In genomic region chr12:6871052-6871957, GRCh38 we compare ENCODE assay signal across 6 cellular contexts. TPM values are rescaled to one million over a fixed set of nuclear protein-coding genes. Genes with fewer than 3 reads are reported as not detected.
A peak's percentile ranks its signal among the peaks of the same experiment; 100 is the strongest.
DNase-seq lines count a peak whose midpoint lies in the region; ATAC-seq, FAIRE-seq and TF ChIP-seq lines count a peak whose summit lies in the region.

No MANE protein-coding gene starts in this region.

- H3K27me3 ChIP-seq in NT2/D1 (ENCODE audit: insufficient read depth, insufficient read length) (no peaks in the 10 kb centered on the region), H1 (replicated peaks in 1 of 4; ENCODE audit: control insufficient read depth in 3 of 4, extremely low read depth in 1 of 4, insufficient read depth in 3 of 4, low read length in 3 of 4) (no peaks in the 10 kb centered on the region), skeletal muscle satellite cell (ENCODE audit: control insufficient read depth, insufficient read depth, low read length) (no peaks in the 10 kb centered on the region)

- peaks cover 0 to 26% of the 10 kb centered on the region in 2 experiments; a peak in 2 of 4 replicates for H3K79me2 ChIP-seq in H1 (ENCODE audit: control insufficient read depth in 1 of 2, insufficient read depth in 2 of 2, low read length in 2 of 2)

- H3K9me3 ChIP-seq in NT2/D1 (ENCODE audit: insufficient read depth, low read length) = no peaks in the 10 kb centered on the region
- H3K9me3 ChIP-seq in H1 (ENCODE audit: insufficient read depth in 2 of 2, low read depth in 1 of 2, low read length in 1 of 2) = no peaks in the 10 kb centered on the region
- no peaks in the 10 kb centered on the region for H3K9me3 ChIP-seq in skeletal muscle satellite cell (replicated peaks; ENCODE audit: low read length)

- 81% methylated on average over 12 of the region's 12 CpGs; no CpG with 5 or more reads in 1 of the 2 experiments for WGBS in H1 (ENCODE audit: extremely low coverage in 1 of 2, insufficient coverage in 1 of 2, insufficient read length in 1 of 2, insufficient replicate concordance in 2 of 2, low coverage in 1 of 2, low lambda C conversion rate in 2 of 2, missing lambda C conversion rate in 1 of 2), 2 experiments

- peak in 1 of 2 experiments; percentile 84; a peak in 2 of 3 replicates for TF ChIP-seq POLR2A in H1 (IDR thresholded peaks at IDR 0.05; ENCODE audit: control extremely low read depth in 1 of 2, low read depth in 2 of 2, low read length in 2 of 2)

- H2BK5ac ChIP-seq in H1 (ENCODE audit: low read depth, low read length) = peak overlapping the region; percentile 45; the same call in 1 of the 2 replicates

- DNase-seq in NT2/D1 (ENCODE audit: low read depth, low spot score) (no peak), H1 (ENCODE audit: low read depth in 1 of 2, low spot score in 2 of 2) (peak in 1 of 2 experiments; percentile 58), GF-D8 (lab: John Stamatoyannopoulos, UW) (no peak)

- H3K4ac ChIP-seq in H1 (replicated peaks; ENCODE audit: insufficient read length, low read depth, low read length) = no peak overlapping the region

- no peak overlapping the region for H3K27ac ChIP-seq in H1 (ENCODE audit: low read depth, low read length)

- H3K4me2 ChIP-seq in H1 (ENCODE audit: insufficient read depth in 1 of 2, low read depth in 2 of 2, low read length in 2 of 2) = peak overlapping the region; percentile 85 to 89
- H3K4me2 ChIP-seq in skeletal muscle satellite cell (ENCODE audit: low read length) = peak overlapping the region; percentile 99

- H2BK12ac ChIP-seq in H1 (ENCODE audit: low read depth, low read length) = no peak overlapping the region

- H2AFZ ChIP-seq in H1 (ENCODE audit: low read length) = no peak overlapping the region

- H3K23ac ChIP-seq in H1 (ENCODE audit: insufficient read length) = no peak overlapping the region

- no peak overlapping the region for H4K8ac ChIP-seq in H1 (ENCODE audit: extremely low read depth, insufficient read depth, low read length)

- peaks cover 25 to 30% of the 10 kb centered on the region in 2 experiments for H4K20me1 ChIP-seq in H1 (replicated peaks in 1 of 2; ENCODE audit: control insufficient read depth in 1 of 2, insufficient read depth in 2 of 2, low read length in 2 of 2)

- H4K5ac ChIP-seq in H1 (ENCODE audit: insufficient read length, low read depth, low read length) = no peak overlapping the region

- no peak for ATAC-seq in HG02973 (IDR thresholded peaks at IDR 0.05; ENCODE audit: unreplicated experiment)

- H2BK15ac ChIP-seq in H1 (ENCODE audit: low read length) = no peak overlapping the region

- H3K18ac ChIP-seq in H1 (ENCODE audit: extremely low read depth, low read length) = no peak overlapping the region

- TF ChIP-seq CTCF in H1 (IDR thresholded peaks at IDR 0.05; ENCODE audit: control extremely low read depth in 1 of 3, insufficient read depth in 1 of 3, low read depth in 1 of 3, low read length in 3 of 3) = no peak

- no peak overlapping the region for H2BK120ac ChIP-seq in H1 (replicated peaks; ENCODE audit: low read depth, low read length)

- no peak overlapping the region for H2AK5ac ChIP-seq in H1 (ENCODE audit: low read depth, low read length)

- POLR2A ChIA-PET in H1 (lab: Charles Lee; ENCODE audit: partially characterized antibody) = interaction anchor here (0.6 to 18.9 kb wide), 17 partner anchors 10 to 337 kb away, joined by 3 to 588 read pairs (median 26); partner anchors contain the start of genes ATN1, C12orf57, CDCA3 and ENO2

- CTCF ChIA-PET in H1 (lab: Charles Lee; ENCODE audit: partially characterized antibody) = interaction anchor here (0.6 to 10.4 kb wide), 25 partner anchors 11 to 266 kb away, joined by 3 to 216 read pairs (median 14); partner anchors contain the start of genes C12orf57, CDCA3, ENO2 and RNU7-1

- FAIRE-seq in G401.6 (lab: Jason Lieb, UNC) (peak; percentile 41), H1 (lab: Jason Lieb, UNC) (no peak)

- no peak for TF ChIP-seq RAD21 in H1 (IDR thresholded peaks at IDR 0.05 in 1 of 2, conservative IDR thresholded peaks at IDR 0.05 in 1 of 2; ENCODE audit: low read depth in 2 of 2, low read length in 2 of 2)

- no peak overlapping the region for H3K56ac ChIP-seq in H1 (replicated peaks; ENCODE audit: insufficient read length, low read depth, low read length)

- TF ChIP-seq EP300 in H1 (IDR thresholded peaks at IDR 0.05; ENCODE audit: borderline replicate concordance in 1 of 2, low read depth in 2 of 2, low read length in 2 of 2) = no peak

- H2BK20ac ChIP-seq in H1 (ENCODE audit: low read length) = no peak overlapping the region

- H3K79me1 ChIP-seq in H1 (ENCODE audit: low read depth, low read length) = 0 out of 2 replicates have a peak, but pooled peaks cover 4% of the 10 kb centered on the region

- peaks cover 21% of the 10 kb centered on the region for H3K23me2 ChIP-seq in H1 (ENCODE audit: low read depth, low read length)

- H4K91ac ChIP-seq in H1 (replicated peaks; ENCODE audit: insufficient read length, low read length) = no peak overlapping the region

- H3K9ac ChIP-seq in NT2/D1 (ENCODE audit: insufficient read length, low read depth) (peak overlapping the region; percentile 99), H1 (replicated peaks in 1 of 4; ENCODE audit: extremely low read depth in 1 of 4, low read depth in 3 of 4, low read length in 3 of 4) (0 out of 7 replicates have a peak overlapping the region, but pooled peaks of 1 of the 4 experiments have one; percentile 8), skeletal muscle satellite cell (ENCODE audit: low read depth, low read length) (peak overlapping the region; percentile 86)

- H3K4me3 ChIP-seq in NT2/D1 (ENCODE audit: insufficient read length, low read depth) (peak overlapping the region; percentile 98), H1 (ENCODE audit: extremely low read depth in 1 of 4, insufficient read depth in 2 of 4, low read depth in 3 of 4, low read length in 4 of 4) (peak overlapping the region; percentile 42 to 95 (median 86); a peak in 6 of 8 replicates), skeletal muscle satellite cell (ENCODE audit: low read length) (peak overlapping the region; percentile 81)

- H3K4me1 ChIP-seq in NT2/D1 (ENCODE audit: insufficient read depth, insufficient read length) (peaks cover 33% of the 10 kb centered on the region), H1 (replicated peaks in 1 of 4; ENCODE audit: control insufficient read depth in 3 of 4, insufficient read depth in 4 of 4, low read length in 3 of 4) (peaks cover 6 to 41% (median 19%) of the 10 kb centered on the region in 4 experiments), skeletal muscle satellite cell (ENCODE audit: control insufficient read depth, insufficient read depth, low read length) (peaks cover 43% of the 10 kb centered on the region)

- no peak overlapping the region for H3K14ac ChIP-seq in H1 (ENCODE audit: insufficient read length)

- H3K36me3 ChIP-seq in NT2/D1 (ENCODE audit: insufficient read depth, insufficient read length, low read length) = peaks cover 54% of the 10 kb centered on the region
- H3K36me3 ChIP-seq in H1 (ENCODE audit: control insufficient read depth in 2 of 4, insufficient read depth in 4 of 4, low read length in 3 of 4) = peaks cover 8 to 31% (median 13%) of the 10 kb centered on the region in 4 experiments
- H3K36me3 ChIP-seq in skeletal muscle satellite cell (ENCODE audit: insufficient read depth, low read length) = peaks cover 36% of the 10 kb centered on the region

RNA-seq across cellular contexts. Expression of gene SPSB2, which starts 1.8 kb away (rescaled TPM):
- 13.0 and 13.9 TPM in 2 replicates for total RNA-seq in H1 (2021; fragmentation: NEBNext Ultra II Directional; extraction: Animal tissue kit (Norgen Biotek cat#: 25700))
- polyA plus RNA-seq in H1 (2011; rRNA removed) = 23.2 and 31.6 TPM in 2 replicates
- polyA plus RNA-seq in H1 (2011; cell fraction: cytosol; rRNA removed) = 24.2 TPM
- polyA plus RNA-seq in H1 (2011; cell fraction: nucleus; rRNA removed) = 22.2 TPM
- polyA plus RNA-seq in H1 (2012, experiment 1 of 2) = 9.9 to 18.8 TPM (median 17.2 TPM) in 4 replicates
- 15.5 TPM for polyA plus RNA-seq in H1 (2012, experiment 2 of 2)
- 7.8 TPM for polyA plus RNA-seq in H1 (2013, experiment 1 of 2)
- 7.7 TPM for polyA plus RNA-seq in H1 (2013, experiment 2 of 2)
- 4.0 and 5.7 TPM in 2 replicates for polyA minus RNA-seq in H1 (2011; rRNA and poly(A)+ RNA removed)
- 7.4 TPM for polyA minus RNA-seq in H1 (2011; cell fraction: cytosol; rRNA and poly(A)+ RNA removed)
- 9.1 TPM for polyA minus RNA-seq in H1 (2011; cell fraction: nucleus; rRNA and poly(A)+ RNA removed)
- total RNA-seq in skeletal muscle satellite cell (2012; rRNA removed) = 3.3 and 3.7 TPM in 2 replicates

RNA-seq across cellular contexts. Expression of gene TPI1, which starts 4.0 kb away (rescaled TPM):
- total RNA-seq in H1 (2021; fragmentation: NEBNext Ultra II Directional; extraction: Animal tissue kit (Norgen Biotek cat#: 25700)) = 902 and 910 TPM in 2 replicates
- 2,591 and 3,018 TPM in 2 replicates for polyA plus RNA-seq in H1 (2011; rRNA removed)
- polyA plus RNA-seq in H1 (2011; cell fraction: cytosol; rRNA removed) = 1,965 TPM
- 2,364 TPM for polyA plus RNA-seq in H1 (2011; cell fraction: nucleus; rRNA removed)
- polyA plus RNA-seq in H1 (2012, experiment 1 of 2) = 941 to 1,281 TPM (median 1,168 TPM) in 4 replicates
- polyA plus RNA-seq in H1 (2012, experiment 2 of 2) = 1,637 TPM
- 844 TPM for polyA plus RNA-seq in H1 (2013, experiment 1 of 2)
- 780 TPM for polyA plus RNA-seq in H1 (2013, experiment 2 of 2)
- 2,114 and 2,462 TPM in 2 replicates for polyA minus RNA-seq in H1 (2011; rRNA and poly(A)+ RNA removed)
- polyA minus RNA-seq in H1 (2011; cell fraction: cytosol; rRNA and poly(A)+ RNA removed) = 467 TPM
- 555 TPM for polyA minus RNA-seq in H1 (2011; cell fraction: nucleus; rRNA and poly(A)+ RNA removed)
- 1,326 and 1,327 TPM in 2 replicates for total RNA-seq in skeletal muscle satellite cell (2012; rRNA removed)

RNA-seq across cellular contexts. Expression of gene USP5, which starts 19.4 kb away (rescaled TPM):
- total RNA-seq in H1 (2021; fragmentation: NEBNext Ultra II Directional; extraction: Animal tissue kit (Norgen Biotek cat#: 25700)) = 148 and 159 TPM in 2 replicates
- polyA plus RNA-seq in H1 (2011; rRNA removed) = 66.5 and 83.9 TPM in 2 replicates
- polyA plus RNA-seq in H1 (2011; cell fraction: cytosol; rRNA removed) = 90.3 TPM
- 161 TPM for polyA plus RNA-seq in H1 (2011; cell fraction: nucleus; rRNA removed)
- 75.8 to 102 TPM (median 96.4 TPM) in 4 replicates for polyA plus RNA-seq in H1 (2012, experiment 1 of 2)
- polyA plus RNA-seq in H1 (2012, experiment 2 of 2) = 103 TPM
- 86.0 TPM for polyA plus RNA-seq in H1 (2013, experiment 1 of 2)
- 70.7 TPM for polyA plus RNA-seq in H1 (2013, experiment 2 of 2)
- 132 and 136 TPM in 2 replicates for polyA minus RNA-seq in H1 (2011; rRNA and poly(A)+ RNA removed)
- 57.0 TPM for polyA minus RNA-seq in H1 (2011; cell fraction: cytosol; rRNA and poly(A)+ RNA removed)
- polyA minus RNA-seq in H1 (2011; cell fraction: nucleus; rRNA and poly(A)+ RNA removed) = 43.7 TPM
- 90.0 and 107 TPM in 2 replicates for total RNA-seq in skeletal muscle satellite cell (2012; rRNA removed)

RNA-seq across cellular contexts. Expression of gene CDCA3, which starts 20.2 kb away (rescaled TPM):
- 47.4 and 47.7 TPM in 2 replicates for total RNA-seq in H1 (2021; fragmentation: NEBNext Ultra II Directional; extraction: Animal tissue kit (Norgen Biotek cat#: 25700))
- polyA plus RNA-seq in H1 (2011; rRNA removed) = 71.2 and 77.0 TPM in 2 replicates
- polyA plus RNA-seq in H1 (2011; cell fraction: cytosol; rRNA removed) = 75.6 TPM
- polyA plus RNA-seq in H1 (2011; cell fraction: nucleus; rRNA removed) = 85.8 TPM
- 46.7 to 59.8 TPM (median 55.0 TPM) in 4 replicates for polyA plus RNA-seq in H1 (2012, experiment 1 of 2)
- polyA plus RNA-seq in H1 (2012, experiment 2 of 2) = 40.3 TPM
- polyA plus RNA-seq in H1 (2013, experiment 1 of 2) = 51.4 TPM
- 48.1 TPM for polyA plus RNA-seq in H1 (2013, experiment 2 of 2)
- polyA minus RNA-seq in H1 (2011; rRNA and poly(A)+ RNA removed) = 21.4 and 28.2 TPM in 2 replicates
- polyA minus RNA-seq in H1 (2011; cell fraction: cytosol; rRNA and poly(A)+ RNA removed) = 27.6 TPM
- polyA minus RNA-seq in H1 (2011; cell fraction: nucleus; rRNA and poly(A)+ RNA removed) = 55.8 TPM
- total RNA-seq in skeletal muscle satellite cell (2012; rRNA removed) = 11.2 and 25.3 TPM in 2 replicates

RNA-seq across cellular contexts. Expression of gene GNB3, which starts 30.6 kb away (rescaled TPM):
- 9.0 and 9.9 TPM in 2 replicates for total RNA-seq in H1 (2021; fragmentation: NEBNext Ultra II Directional; extraction: Animal tissue kit (Norgen Biotek cat#: 25700))
- 9.9 and 13.9 TPM in 2 replicates for polyA plus RNA-seq in H1 (2011; rRNA removed)
- polyA plus RNA-seq in H1 (2011; cell fraction: cytosol; rRNA removed) = 12.7 TPM
- 82.1 TPM for polyA plus RNA-seq in H1 (2011; cell fraction: nucleus; rRNA removed)
- 10.9 to 15.6 TPM (median 13.3 TPM) in 4 replicates for polyA plus RNA-seq in H1 (2012, experiment 1 of 2)
- 7.5 TPM for polyA plus RNA-seq in H1 (2012, experiment 2 of 2)
- polyA plus RNA-seq in H1 (2013, experiment 1 of 2) = 5.5 TPM
- polyA plus RNA-seq in H1 (2013, experiment 2 of 2) = 4.9 TPM
- 5.6 and 5.7 TPM in 2 replicates for polyA minus RNA-seq in H1 (2011; rRNA and poly(A)+ RNA removed)
- polyA minus RNA-seq in H1 (2011; cell fraction: cytosol; rRNA and poly(A)+ RNA removed) = 6.0 TPM
- polyA minus RNA-seq in H1 (2011; cell fraction: nucleus; rRNA and poly(A)+ RNA removed) = 17.2 TPM
- total RNA-seq in skeletal muscle satellite cell (2012; rRNA removed) = 2.0 TPM in 2 replicates
